26 cellular contexts compared by ENCODE assay signal in the genomic region with DNA sequence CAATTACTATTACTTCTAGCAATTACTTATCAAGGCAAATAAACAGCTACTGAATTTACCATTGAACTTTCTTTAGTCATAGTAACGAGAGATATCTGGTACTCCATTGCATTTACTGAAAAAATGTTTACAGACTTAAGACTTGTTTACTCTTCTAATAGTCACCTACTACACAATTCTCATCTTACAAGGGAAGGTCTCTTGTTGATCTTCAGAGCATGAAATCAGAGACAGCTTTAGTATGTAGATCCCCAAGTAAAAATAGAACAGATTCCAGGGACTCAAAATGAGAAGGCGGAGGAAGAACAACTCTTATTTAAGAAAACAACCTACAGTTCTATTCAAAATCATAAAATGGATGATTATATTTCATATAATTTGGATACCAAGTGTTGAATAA. TPM values are rescaled to one million over a fixed set of nuclear protein-coding genes. Genes with fewer than 3 reads are reported as not detected.
DNase-seq lines count a peak whose midpoint lies in the region; ATAC-seq and TF ChIP-seq lines count a peak whose summit lies in the region.
"Had no signal": no experiment of that assay in that cellular context is flagged by ENCODE, and none has a peak within 500 bp of the region (broad histone marks: within the 10 kb centered on the region; RNA-seq: fewer than 3 reads in every experiment).

No MANE protein-coding gene starts in this region.

- peaks cover 100% of the 10 kb centered on the region for H3K79me2 ChIP-seq in GM23338 (replicated peaks; ENCODE audit: insufficient read depth)
- peaks cover 100% of the 10 kb centered on the region for H3K79me2 ChIP-seq in SU-DHL-6 (ENCODE audit: insufficient read depth, low read length)

- H3K36me3 Mint-ChIP-seq in GM23338 (ENCODE audit: low read depth) (no peaks in the 10 kb centered on the region; the same call in 2 of the 3 replicates), nephron (ENCODE audit: low read depth) (no peaks in the 10 kb centered on the region)

- H3K36me3 ChIP-seq in A673 (ENCODE audit: insufficient read depth, low read length, poor library complexity, severe bottlenecking): no peaks in the 10 kb centered on the region
- no peaks in the 10 kb centered on the region for H3K36me3 ChIP-seq in GM23338 (ENCODE audit: insufficient read depth)
- H3K36me3 ChIP-seq in SU-DHL-6 (ENCODE audit: low read length): no peaks in the 10 kb centered on the region
- H3K36me3 ChIP-seq: lower lobe of right lung, pancreas, right atrium auricular region had no signal

- H3K4me1 ChIP-seq in A673 (ENCODE audit: insufficient read depth, low read length, poor library complexity, severe bottlenecking) (peaks cover 21% of the 10 kb centered on the region), GM23338 (ENCODE audit: insufficient read depth) (peaks cover 31% of the 10 kb centered on the region)

- intact Hi-C loops in A673 (cut with micrococcal nuclease; ENCODE audit: unreplicated experiment): no loop called here

- H3K27ac ChIP-seq in A673 (ENCODE audit: low read depth, low read length, poor library complexity, severe bottlenecking): peak overlapping the region; percentile 20
- H3K27ac ChIP-seq in GM23338 (ENCODE audit: low read depth): peak overlapping the region; percentile 57; the same call in 1 of the 2 replicates
- H3K27ac ChIP-seq in SU-DHL-6 (ENCODE audit: low read depth, low read length): no peak overlapping the region
- H3K27ac ChIP-seq: lower lobe of right lung, pancreas, right atrium auricular region had no signal

- DNase-seq in A673 (ENCODE audit: low spot score): no peak
- no peak for DNase-seq in GM23338 (ENCODE audit: low spot score)
- DNase-seq in ureter (ENCODE audit: low spot score): no peak
- DNase-seq in DMS79 treated with DMSO at 0.1 percent for 48 hours (lab: John Stamatoyannopoulos, UW): no peak
- DNase-seq: activated CD4-positive, alpha-beta T cell treated with anti-CD3 and anti-CD28 coated beads for 36 hours; activated gamma-delta T cell; activated naive CD8-positive, alpha-beta T cell treated with anti-CD3 and anti-CD28 coated beads, Interleukin-2, amount 50 U/mL, for 24 hours; activated T-cell treated with anti-CD3 and anti-CD28 coated beads, Interleukin-2, amount 50 U/mL, for 24 hours; cerebellar nuclear complex; EL; glutamatergic neuron; lower lobe of right lung; NCI-H187; NCI-H524 treated with DMSO at 0.1 percent for 48 hours; nephron progenitor cell; NK-92 treated with Interleukin-12 subunit alpha and Interleukin-12 subunit beta, amount 100 ng/mL, for 24 hours; pancreas; SK-N-SH; stimulated activated CD4-positive, alpha-beta T cell treated with anti-CD3 and anti-CD28 coated beads, Interleukin-12 subunit alpha, Interleukin-12 subunit beta, amount 100 ng/mL, for 4 hours; stimulated activated CD4-positive, alpha-beta T cell treated with anti-CD3 and anti-CD28 coated beads, Interleukin-4, amount 100 ng/mL, for 1 hour; trophoblast cell had no signal

- POLR2A ChIA-PET in A673 (lab: Charles Lee; ENCODE audit: low non-redundant PET): no interaction called here

- H3K4me1 Mint-ChIP-seq in GM23338: peaks cover 10% of the 10 kb centered on the region; the same call in 2 of the 3 replicates
- H3K4me1 Mint-ChIP-seq in nephron: peaks cover 20% of the 10 kb centered on the region

- BruUV-seq in A673 (replicated peaks; lab: Mats Ljungman, UMichigan): no TSS peak

- H3K9ac ChIP-seq in SU-DHL-6 (ENCODE audit: low read length): no peak overlapping the region
- H3K9ac ChIP-seq: SK-N-SH had no signal

- CTCF ChIA-PET in A673 (lab: Charles Lee): no interaction called here

- H2AFZ ChIP-seq in GM23338 (no peak overlapping the region), SU-DHL-6 (ENCODE audit: low read depth, low read length, severe bottlenecking) (no peak overlapping the region)

- TF ChIP-seq CTCF in A673 (conservative IDR thresholded peaks at IDR 0.05; ENCODE audit: low read depth, low read length) (no peak), GM23338 (conservative IDR thresholded peaks at IDR 0.05; ENCODE audit: low read depth in 2 of 2) (no peak), SU-DHL-6 (IDR thresholded peaks at IDR 0.05; ENCODE audit: insufficient read depth, low read length, poor library complexity, severe bottlenecking) (no peak), nephron (IDR thresholded peaks at IDR 0.05; ENCODE audit: unreplicated experiment in 3 of 3) (no peak)

- no peaks in the 10 kb centered on the region for H3K9me2 ChIP-seq in GM23338 (ENCODE audit: insufficient read depth)
- no peaks in the 10 kb centered on the region for H3K9me2 ChIP-seq in SU-DHL-6 (replicated peaks; ENCODE audit: insufficient read depth, low read length)
- H3K9me2 ChIP-seq: SK-N-SH had no signal

- no peaks in the 10 kb centered on the region for H3K27me3 ChIP-seq in A673 (replicated peaks; ENCODE audit: insufficient read depth, low read depth, low read length, poor library complexity)
- H3K27me3 ChIP-seq in GM23338 (ENCODE audit: insufficient read depth): no peaks in the 10 kb centered on the region
- H3K27me3 ChIP-seq in SU-DHL-6 (ENCODE audit: low read length): no peaks in the 10 kb centered on the region
- H3K27me3 ChIP-seq: pancreas, right atrium auricular region had no signal

- H3K4me2 ChIP-seq in GM23338 (peak overlapping the region; percentile 41), SU-DHL-6 (ENCODE audit: low read depth, low read length, poor library complexity, severe bottlenecking) (peak overlapping the region; percentile 1)
- H3K4me2 ChIP-seq: SK-N-SH had no signal

- no peak overlapping the region for H3K27ac Mint-ChIP-seq in GM23338
- peak overlapping the region; percentile 62 to 80 (median 64) for H3K27ac Mint-ChIP-seq in nephron
- H3K27ac Mint-ChIP-seq: activated CD4-positive, alpha-beta T cell treated with anti-CD3 and anti-CD28 coated beads for 36 hours had no signal

- H3K4me3 Mint-ChIP-seq in GM23338 (no peak overlapping the region), nephron (peak overlapping the region in 2 of 3 experiments; percentile 8 to 38)
- H3K4me3 Mint-ChIP-seq: activated CD4-positive, alpha-beta T cell treated with anti-CD3 and anti-CD28 coated beads for 36 hours; activated naive CD8-positive, alpha-beta T cell treated with anti-CD3 and anti-CD28 coated beads, Interleukin-2, amount 50 U/mL, for 24 hours; activated T-cell treated with anti-CD3 and anti-CD28 coated beads, Interleukin-2, amount 50 U/mL, for 24 hours; nephron progenitor cell had no signal

- H4K20me1 ChIP-seq in GM23338 (replicated peaks; ENCODE audit: insufficient read depth) (peaks cover 95% of the 10 kb centered on the region), SU-DHL-6 (ENCODE audit: low read depth, low read length) (peaks cover 15% of the 10 kb centered on the region)

- ATAC-seq in GM23338 (no peak), HG03280 (IDR thresholded peaks at IDR 0.05; ENCODE audit: unreplicated experiment) (no peak)
- ATAC-seq: activated CD4-positive, alpha-beta T cell treated with anti-CD3 and anti-CD28 coated beads for 36 hours; activated naive CD8-positive, alpha-beta T cell treated with anti-CD3 and anti-CD28 coated beads, Interleukin-2, amount 50 U/mL, for 24 hours; GM12878; lower lobe of right lung; pancreas had no signal

- H3K9me3 Mint-ChIP-seq in GM23338 (no peaks in the 10 kb centered on the region), nephron (no peaks in the 10 kb centered on the region)
- H3K9me3 Mint-ChIP-seq: activated naive CD8-positive, alpha-beta T cell treated with anti-CD3 and anti-CD28 coated beads, Interleukin-2, amount 50 U/mL, for 24 hours; activated T-cell treated with anti-CD3 and anti-CD28 coated beads, Interleukin-2, amount 50 U/mL, for 24 hours; nephron progenitor cell had no signal

- no peak overlapping the region for H3K4me3 ChIP-seq in A673 (ENCODE audit: low read depth, low read length, poor library complexity, severe bottlenecking)
- H3K4me3 ChIP-seq in GM23338: no peak overlapping the region
- no peak overlapping the region for H3K4me3 ChIP-seq in SU-DHL-6 (ENCODE audit: insufficient read depth, low read length, poor library complexity, severe bottlenecking)
- H3K4me3 ChIP-seq: GM12878, lower lobe of right lung, pancreas, right atrium auricular region had no signal

- H3K9me3 ChIP-seq in A673 (ENCODE audit: low read depth, low read length, poor library complexity, severe bottlenecking) (no peaks in the 10 kb centered on the region), SU-DHL-6 (ENCODE audit: insufficient read depth, low read length) (no peaks in the 10 kb centered on the region)
- H3K9me3 ChIP-seq: lower lobe of right lung, pancreas, right atrium auricular region, SK-N-SH had no signal

- H3K27me3 Mint-ChIP-seq in GM23338 (ENCODE audit: insufficient read depth, low read depth, poor library complexity): peaks cover 4% of the 10 kb centered on the region
- H3K27me3 Mint-ChIP-seq in nephron (ENCODE audit: low read depth): no peaks in the 10 kb centered on the region
- H3K27me3 Mint-ChIP-seq: activated CD4-positive, alpha-beta T cell treated with anti-CD3 and anti-CD28 coated beads for 36 hours; activated naive CD8-positive, alpha-beta T cell treated with anti-CD3 and anti-CD28 coated beads, Interleukin-2, amount 50 U/mL, for 24 hours; activated T-cell treated with anti-CD3 and anti-CD28 coated beads, Interleukin-2, amount 50 U/mL, for 24 hours had no signal

- 0 out of 2 replicates have a peak, but pooled peaks cover 13% of the 10 kb centered on the region for H3F3A ChIP-seq in GM23338 (replicated peaks; ENCODE audit: low read depth)
- peaks cover 23% of the 10 kb centered on the region for H3F3A ChIP-seq in SU-DHL-6 (ENCODE audit: insufficient read depth)

TF ChIP-seq in GM23338, 12 proteins besides CTCF, POLR2A, EP300 and RAD21:
- TF ChIP-seq JUNB (IDR thresholded peaks at IDR 0.05; ENCODE audit: unreplicated experiment) (no peak), ZNF331 (CRISPR knock-in tag; IDR thresholded peaks at IDR 0.05; ENCODE audit: low read depth) (no peak), EZH2 (IDR thresholded peaks at IDR 0.05; ENCODE audit: low read depth, unreplicated experiment) (no peak)

RNA-seq across cellular contexts. Expression of a gene that starts 20.9 kb away (rescaled TPM):
- total RNA-seq in A673 (2021): 107 and 114 TPM in 2 replicates
- 145 and 161 TPM in 2 replicates for total RNA-seq in GM23338 (2014; rRNA removed; shearing (Covaris generic))
- 64.2 and 71.9 TPM in 2 replicates for polyA plus RNA-seq in GM23338 (2016; fragmentation: Nextera tagmentation; extraction: Ambion mirVana)
- total RNA-seq in ureter: 50.9 TPM
